ENCODE assay signal across 20 cellular contexts in the genomic region with DNA sequence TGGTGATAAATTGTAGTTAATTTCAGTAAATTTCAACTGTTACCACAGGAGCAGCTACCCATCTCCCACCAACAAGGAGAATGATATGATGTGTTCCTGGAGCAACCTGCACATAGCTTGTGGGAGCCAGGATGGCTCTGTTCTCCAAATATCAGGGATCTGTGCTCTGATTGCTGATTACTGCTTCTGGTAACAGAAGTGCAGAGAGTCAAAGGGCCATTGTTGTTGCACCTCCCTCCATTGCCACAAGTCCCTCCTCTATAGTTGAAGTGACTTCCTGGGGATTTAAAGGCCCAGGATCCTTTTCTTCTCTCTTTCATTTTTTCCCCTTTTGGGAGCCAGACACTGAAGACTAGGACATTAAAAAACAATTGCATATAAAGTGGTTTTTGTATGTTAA. TPM values are rescaled to one million over a fixed set of nuclear protein-coding genes. Genes with fewer than 3 reads are reported as not detected.
DNase-seq lines count a peak whose midpoint lies in the region; TF ChIP-seq lines count a peak whose summit lies in the region.
"Had no signal": no experiment of that assay in that cellular context is flagged by ENCODE, and none has a peak within 500 bp of the region (broad histone marks: within the 10 kb centered on the region; RNA-seq: fewer than 3 reads in every experiment).

No MANE protein-coding gene starts in this region.

- no peaks in the 10 kb centered on the region for H3K4me1 Mint-ChIP-seq in osteocyte (ENCODE audit: unreplicated experiment)
- H3K4me1 Mint-ChIP-seq: activated naive CD4-positive, alpha-beta T cell treated with anti-CD3 and anti-CD28 coated beads, Interleukin-2, amount 10 ng/mL, durations not matched to agents 7 days and 5 days had no signal

- no peaks in the 10 kb centered on the region for H3K79me2 ChIP-seq in MM.1S (ENCODE audit: low read length)

- H3K4me3 Mint-ChIP-seq in osteocyte (ENCODE audit: unreplicated experiment), result no peak overlapping the region
- H3K4me3 Mint-ChIP-seq: activated CD4-positive, alpha-beta memory T cell treated with anti-CD3 and anti-CD28 coated beads for 36 hours; activated naive CD4-positive, alpha-beta T cell treated with anti-CD3 and anti-CD28 coated beads, Interleukin-2, amount 10 ng/mL, durations not matched to agents 7 days and 5 days; dendritic cell treated with granulocyte-macrophage colony-stimulating factor and Interleukin-4, amounts not matched to agents 40 ng/mL and 50 ng/mL, for 4 days; HFFc6; T-cell had no signal

- no peak overlapping the region for H3K27ac ChIP-seq in MM.1S (ENCODE audit: low read length)
- H3K27ac ChIP-seq: left ventricle myocardium inferior, pancreas, vagina had no signal

- no peaks in the 10 kb centered on the region for H3F3A ChIP-seq in MM.1S (ENCODE audit: insufficient read depth, low read length)

- H3K36me3 Mint-ChIP-seq in osteocyte (ENCODE audit: unreplicated experiment), result peaks cover 2% of the 10 kb centered on the region
- H3K36me3 Mint-ChIP-seq: activated naive CD4-positive, alpha-beta T cell treated with anti-CD3 and anti-CD28 coated beads, Interleukin-2, amount 10 ng/mL, durations not matched to agents 7 days and 5 days had no signal

- H3K9me3 Mint-ChIP-seq in osteocyte (ENCODE audit: unreplicated experiment), result peaks cover 16% of the 10 kb centered on the region
- H3K9me3 Mint-ChIP-seq: activated naive CD4-positive, alpha-beta T cell treated with anti-CD3 and anti-CD28 coated beads, Interleukin-2, amount 10 ng/mL, durations not matched to agents 7 days and 5 days; HFFc6 had no signal

- H3K4me2 ChIP-seq in MM.1S (ENCODE audit: low read depth, low read length), result no peak overlapping the region

- no peaks in the 10 kb centered on the region for H3K4me1 ChIP-seq in MM.1S (ENCODE audit: low read length)
- H3K4me1 ChIP-seq: left ventricle myocardium inferior, pancreas, vagina had no signal

- H3K9ac ChIP-seq in MM.1S (ENCODE audit: low read length), result no peak overlapping the region

- H3K9me3 ChIP-seq in MM.1S (replicated peaks; ENCODE audit: insufficient read depth, low read length), result no peaks in the 10 kb centered on the region
- H3K9me3 ChIP-seq: pancreas, vagina had no signal

- H4K20me1 ChIP-seq in MM.1S (ENCODE audit: insufficient read depth, low read length), result no peaks in the 10 kb centered on the region

- H3K36me3 ChIP-seq in H7 (replicated peaks; ENCODE audit: control insufficient read depth, insufficient read depth, low read length), result no peaks in the 10 kb centered on the region
- H3K36me3 ChIP-seq in MM.1S (replicated peaks; ENCODE audit: insufficient read depth, low read length), result no peaks in the 10 kb centered on the region
- H3K36me3 ChIP-seq: left ventricle myocardium inferior, pancreas, vagina had no signal

- DNase-seq in H7 (peak; percentile 22), MM.1S (peak; percentile 12), foreskin melanocyte (peak; percentile 40), occipital lobe (lab: John Stamatoyannopoulos, UW) (peak; percentile 7), NCI-H2227 (lab: John Stamatoyannopoulos, UW; ENCODE audit: unreplicated experiment) (no peak), ureter (ENCODE audit: low spot score) (no peak), osteocyte (ENCODE audit: extremely low spot score, unreplicated experiment) (no peak)
- DNase-seq: activated CD4-positive, alpha-beta memory T cell treated with anti-CD3 and anti-CD28 coated beads for 36 hours; activated naive CD4-positive, alpha-beta T cell treated with anti-CD3 and anti-CD28 coated beads, Interleukin-2, amount 10 ng/mL, durations not matched to agents 7 days and 5 days; activated T-cell treated with anti-CD3 and anti-CD28 coated beads, Interleukin-2, amount 50 U/mL, for 1 hour; AML-193; HFFc6; left ventricle myocardium inferior; NCI-H1694; NCI-H524; pancreas; stimulated activated CD4-positive, alpha-beta T cell treated with anti-CD3 and anti-CD28 coated beads, Interleukin-2, amount 100 ng/mL, for 48 hours; T-cell had no signal

- H3K4me3 ChIP-seq in H7 (ENCODE audit: insufficient read depth, low read depth, low read length), result no peak overlapping the region
- H3K4me3 ChIP-seq in MM.1S (ENCODE audit: low read length), result no peak overlapping the region
- H3K4me3 ChIP-seq: left ventricle myocardium inferior, pancreas, vagina had no signal

- H2AFZ ChIP-seq in MM.1S (ENCODE audit: low read length), result 0 out of 2 replicates have a peak overlapping the region, but pooled peaks have one; percentile 19

- no peak overlapping the region for H3K27ac Mint-ChIP-seq in osteocyte (ENCODE audit: unreplicated experiment)
- H3K27ac Mint-ChIP-seq: activated CD4-positive, alpha-beta memory T cell treated with anti-CD3 and anti-CD28 coated beads for 36 hours; activated naive CD4-positive, alpha-beta T cell treated with anti-CD3 and anti-CD28 coated beads, Interleukin-2, amount 10 ng/mL, durations not matched to agents 7 days and 5 days; dendritic cell treated with granulocyte-macrophage colony-stimulating factor and Interleukin-4, amounts not matched to agents 40 ng/mL and 50 ng/mL, for 4 days; HFFc6 had no signal

- H3K27me3 ChIP-seq in H7 (ENCODE audit: control insufficient read depth, insufficient read depth, low read length), result no peaks in the 10 kb centered on the region
- no peaks in the 10 kb centered on the region for H3K27me3 ChIP-seq in MM.1S (replicated peaks; ENCODE audit: insufficient read depth, low read length)
- H3K27me3 ChIP-seq: pancreas, vagina had no signal

- no peak for TF ChIP-seq CTCF in MM.1S (IDR thresholded peaks at IDR 0.05; ENCODE audit: low read length)
- no peak for TF ChIP-seq CTCF in osteocyte (IDR thresholded peaks at IDR 0.05)

- peaks cover 8% of the 10 kb centered on the region for H3K27me3 Mint-ChIP-seq in osteocyte (ENCODE audit: unreplicated experiment)
- H3K27me3 Mint-ChIP-seq: activated CD4-positive, alpha-beta memory T cell treated with anti-CD3 and anti-CD28 coated beads for 36 hours; dendritic cell treated with granulocyte-macrophage colony-stimulating factor and Interleukin-4, amounts not matched to agents 40 ng/mL and 50 ng/mL, for 4 days had no signal

- H3K9me2 ChIP-seq in MM.1S (replicated peaks; ENCODE audit: insufficient read depth, low read length), result no peaks in the 10 kb centered on the region

RNA-seq across cellular contexts. Expression of gene HPDL, which starts 51.6 kb away (rescaled TPM):
- total RNA-seq in H7 (2014; rRNA removed; shearing (Covaris generic)), result 87.5 and 134 TPM in 2 replicates
- total RNA-seq in occipital lobe (0.62 TPM), ureter (2.3 TPM), osteocyte (0.35 TPM in 1 of 2 replicates, not detected in the other)
- total RNA-seq: left ventricle myocardium inferior had no signal

Comparison
In these comparisons a context has a peak if more than half of its experiments do, and no peak if none do; other contexts are left out.
1. DNase-seq: peak in H7 (single experiment), MM.1S (single experiment), foreskin melanocyte (single experiment) and occipital lobe (single experiment); none in NCI-H2227 (single experiment), ureter (single experiment) and osteocyte (single experiment).
2. RNA of gene HPDL, which starts 51.6 kb away (total RNA-seq): 87.5 to 134 TPM in H7; 2.3 TPM in ureter (single experiment), 0.62 TPM in occipital lobe (single experiment) and 0.35 TPM in osteocyte; every median in the first group is over 10 times any median in the second.